1 cellular context compared by ENCODE assay signal in genomic region chr15:48541659-48542334, GRCh38.
TF ChIP-seq lines count a peak whose summit lies in the region.

No MANE protein-coding gene starts in this region.

TF ChIP-seq in GM12878, 131 proteins besides CTCF, POLR2A, EP300 and RAD21 (continued from another document):
- no peak for TF ChIP-seq BCLAF1 (IDR thresholded peaks at IDR 0.05)
- peak; percentile 52 for TF ChIP-seq BCL3 (IDR thresholded peaks at IDR 0.05; ENCODE audit: borderline replicate concordance, insufficient read depth, low read depth, low read length, poor library complexity, severe bottlenecking)
- peak; percentile 17; the same call in 1 of the 2 replicates for TF ChIP-seq ZNF24 (IDR thresholded peaks at IDR 0.05)
- no peak for TF ChIP-seq ELK1 (IDR thresholded peaks at IDR 0.05; ENCODE audit: low read depth, low read length)
- peak; percentile 87 for TF ChIP-seq RUNX3 (IDR thresholded peaks at IDR 0.05; ENCODE audit: low read length)
- peak; percentile 23; the same call in 1 of the 2 replicates for TF ChIP-seq NFIC (IDR thresholded peaks at IDR 0.05; ENCODE audit: low read depth, low read length)
